ENCODE assay signal across 24 cellular contexts in genomic region chr2:60493804-60494392, GRCh38. TPM values are rescaled to one million over a fixed set of nuclear protein-coding genes. Genes with fewer than 3 reads are reported as not detected.
DNase-seq lines count a peak whose midpoint lies in the region; ATAC-seq and TF ChIP-seq lines count a peak whose summit lies in the region.
"Had no signal": no experiment of that assay in that cellular context is flagged by ENCODE, and none has a peak within 500 bp of the region (broad histone marks: within the 10 kb centered on the region; RNA-seq: fewer than 3 reads in every experiment).

No MANE protein-coding gene starts in this region.

- no peaks in the 10 kb centered on the region for H3K9me3 ChIP-seq in DND-41 (ENCODE audit: insufficient read depth, low read length, severe bottlenecking)
- no peaks in the 10 kb centered on the region for H3K9me3 ChIP-seq in Karpas-422 (ENCODE audit: low read length)
- no peaks in the 10 kb centered on the region for H3K9me3 ChIP-seq in hepatocyte (ENCODE audit: low read depth)
- H3K9me3 ChIP-seq in neuronal stem cell (replicated peaks in 1 of 2; ENCODE audit: control insufficient read depth in 2 of 2, insufficient read depth in 1 of 2, low read depth in 1 of 2, low read length in 2 of 2): no peaks in the 10 kb centered on the region
- no peaks in the 10 kb centered on the region for H3K9me3 ChIP-seq in vagina
- H3K9me3 ChIP-seq: A549, BE2C, Caco-2, MG63, SJCRH30 had no signal

- no peak overlapping the region for H2BK12ac ChIP-seq in neuronal stem cell (ENCODE audit: low read length)

- H3K27ac ChIP-seq in DND-41 (ENCODE audit: low read length) (peak overlapping the region; percentile 8; the same call in 1 of the 2 replicates), Karpas-422 (ENCODE audit: low read length) (peak overlapping the region; percentile 78), hepatocyte (peak overlapping the region; percentile 15), neuronal stem cell (replicated peaks; ENCODE audit: low read length) (no peak overlapping the region), vagina (no peak overlapping the region)
- H3K27ac ChIP-seq: A549, SJCRH30 had no signal

- H3K4ac ChIP-seq in neuronal stem cell (ENCODE audit: low read length): no peak overlapping the region

- H3K9me2 ChIP-seq in Karpas-422 (replicated peaks; ENCODE audit: insufficient read depth, low read length): no peaks in the 10 kb centered on the region
- H3K9me2 ChIP-seq in hepatocyte (replicated peaks; ENCODE audit: insufficient read depth): no peaks in the 10 kb centered on the region

- H4K20me1 ChIP-seq in DND-41 (ENCODE audit: insufficient read depth, low read length): peaks cover 68% of the 10 kb centered on the region
- H4K20me1 ChIP-seq in Karpas-422 (ENCODE audit: insufficient read depth, low read depth, low read length): peaks cover 11% of the 10 kb centered on the region
- H4K20me1 ChIP-seq in hepatocyte (ENCODE audit: insufficient read depth, poor library complexity, severe bottlenecking): no peaks in the 10 kb centered on the region

- H2BK5ac ChIP-seq in neuronal stem cell (ENCODE audit: low read length): no peak overlapping the region

- H2AFZ ChIP-seq in DND-41 (ENCODE audit: low read depth, low read length) (no peak overlapping the region), Karpas-422 (ENCODE audit: low read length) (no peak overlapping the region), hepatocyte (no peak overlapping the region), neuronal stem cell (ENCODE audit: low read length) (peak overlapping the region; percentile 30)

- H3K18ac ChIP-seq in neuronal stem cell (ENCODE audit: low read length): no peak overlapping the region

- DNase-seq in DND-41 (no peak), Karpas-422 (no peak), hepatocyte (ENCODE audit: low spot score) (no peak), neuronal stem cell (ENCODE audit: low spot score) (no peak), sciatic nerve (ENCODE audit: low spot score) (no peak), vagina (ENCODE audit: extremely low spot score in 2 of 2) (no peak)
- DNase-seq: BE2C; Caco-2; CD4-positive, alpha-beta T cell; DMS 273 treated with DMSO at 0.1 percent for 48 hours; DMS79 treated with DMSO at 0.1 percent for 48 hours; GDM1; MG63; NCI-H1048; NCI-H1436; NCI-H187 treated with DMSO at 0.1 percent for 48 hours; NCI-H2107; NCI-H226; NCI-H524; NCI-H82; SJCRH30 had no signal

- WGBS in hepatocyte (ENCODE audit: low lambda C conversion rate, missing lambda C conversion rate): 84% methylated on average over 4 of the region's 4 CpGs
- no CpG with 5 or more reads among the region's 4 CpGs for WGBS in neuronal stem cell (ENCODE audit: extremely low coverage in 2 of 2, insufficient read length in 2 of 2, insufficient replicate concordance in 1 of 2), 2 donors

- no peak overlapping the region for H3K4me2 ChIP-seq in DND-41 (ENCODE audit: insufficient read depth, low read length)
- H3K4me2 ChIP-seq in Karpas-422 (ENCODE audit: low read depth, low read length, poor library complexity, severe bottlenecking): peak overlapping the region; percentile 12
- H3K4me2 ChIP-seq in hepatocyte: no peak overlapping the region
- H3K4me2 ChIP-seq in neuronal stem cell (ENCODE audit: insufficient read depth, low read length, poor library complexity, severe bottlenecking): no peak overlapping the region
- H3K4me2 ChIP-seq: A549 had no signal

- intact Hi-C loops in sciatic nerve (cut with DNase I): no loop called here
- intact Hi-C loops in vagina (cut with DNase I): no loop called here

- no peak overlapping the region for H3K4me3 ChIP-seq in DND-41 (ENCODE audit: low read depth in 1 of 2, low read length in 2 of 2)
- H3K4me3 ChIP-seq in Karpas-422 (ENCODE audit: low read length): no peak overlapping the region
- H3K4me3 ChIP-seq in hepatocyte: no peak overlapping the region
- no peak overlapping the region for H3K4me3 ChIP-seq in neuronal stem cell (ENCODE audit: low read length in 2 of 2)
- no peak overlapping the region for H3K4me3 ChIP-seq in vagina
- H3K4me3 ChIP-seq: A549, MG63, SJCRH30 had no signal

- H4K91ac ChIP-seq in neuronal stem cell (ENCODE audit: low read depth, low read length, poor library complexity): no peak overlapping the region

- no peak overlapping the region for H4K8ac ChIP-seq in neuronal stem cell (ENCODE audit: low read depth, low read length)

- no peaks in the 10 kb centered on the region for H3K79me1 ChIP-seq in neuronal stem cell (ENCODE audit: low read depth, low read length)

- peaks cover 100% of the 10 kb centered on the region for H3K79me2 ChIP-seq in DND-41 (ENCODE audit: insufficient read depth, low read length)
- peaks cover 100% of the 10 kb centered on the region for H3K79me2 ChIP-seq in Karpas-422 (ENCODE audit: low read length)
- peaks cover 95% of the 10 kb centered on the region for H3K79me2 ChIP-seq in hepatocyte

- no peak overlapping the region for H3K14ac ChIP-seq in neuronal stem cell (ENCODE audit: low read length)

- TF ChIP-seq CTCF in DND-41 (IDR thresholded peaks at IDR 0.05; ENCODE audit: borderline replicate concordance, extremely low read depth, low read length, poor library complexity, severe bottlenecking) (no peak), hepatocyte (IDR thresholded peaks at IDR 0.05; ENCODE audit: poor library complexity) (no peak), vagina (IDR thresholded peaks at IDR 0.05) (no peak)

- H3K4me1 ChIP-seq in DND-41 (ENCODE audit: insufficient read depth, low read length): peaks cover 6% of the 10 kb centered on the region; the same call in 1 of the 2 replicates
- peaks cover 98% of the 10 kb centered on the region for H3K4me1 ChIP-seq in Karpas-422 (ENCODE audit: low read length)
- peaks cover 29% of the 10 kb centered on the region for H3K4me1 ChIP-seq in hepatocyte (ENCODE audit: insufficient read depth)
- peaks cover 0 to 11% of the 10 kb centered on the region in 2 donors for H3K4me1 ChIP-seq in neuronal stem cell (ENCODE audit: control insufficient read depth in 2 of 2, insufficient read depth in 1 of 2, low read depth in 1 of 2, low read length in 2 of 2)
- no peaks in the 10 kb centered on the region for H3K4me1 ChIP-seq in vagina
- H3K4me1 ChIP-seq: A549, BE2C, SJCRH30 had no signal

- TF ChIP-seq POLR2A in vagina (IDR thresholded peaks at IDR 0.05): no peak

- no peak overlapping the region for H3K9ac ChIP-seq in DND-41 (ENCODE audit: low read depth, low read length)
- no peak overlapping the region for H3K9ac ChIP-seq in Karpas-422 (ENCODE audit: low read length)
- no peak overlapping the region for H3K9ac ChIP-seq in neuronal stem cell (ENCODE audit: low read depth, low read length, poor library complexity)

- H3K36me3 ChIP-seq in DND-41 (ENCODE audit: insufficient read depth, low read length) (peaks cover 46% of the 10 kb centered on the region), Karpas-422 (ENCODE audit: insufficient read depth, low read length) (no peaks in the 10 kb centered on the region), hepatocyte (replicated peaks; ENCODE audit: insufficient read depth, low read depth) (no peaks in the 10 kb centered on the region), neuronal stem cell (replicated peaks in 1 of 2; ENCODE audit: control insufficient read depth in 2 of 2, insufficient read depth in 2 of 2, low read length in 2 of 2) (no peaks in the 10 kb centered on the region), vagina (no peaks in the 10 kb centered on the region)
- H3K36me3 ChIP-seq: BE2C, MG63, SJCRH30 had no signal

- ATAC-seq in DND-41 (ENCODE audit: insufficient read depth, low read depth) (no peak), GM18861 (IDR thresholded peaks at IDR 0.05; ENCODE audit: unreplicated experiment) (no peak), sciatic nerve (no peak), GM19397 (IDR thresholded peaks at IDR 0.05; ENCODE audit: unreplicated experiment) (no peak)
- ATAC-seq: A549 had no signal

- no peak overlapping the region for H2AK5ac ChIP-seq in neuronal stem cell (ENCODE audit: low read depth, low read length)

- H3K23ac ChIP-seq in neuronal stem cell (ENCODE audit: low read depth, low read length, poor library complexity): no peak overlapping the region

- H2BK120ac ChIP-seq in neuronal stem cell (ENCODE audit: low read depth, low read length): no peak overlapping the region

- H2BK15ac ChIP-seq in neuronal stem cell (ENCODE audit: low read length): no peak overlapping the region

- no peaks in the 10 kb centered on the region for H3K27me3 ChIP-seq in DND-41 (ENCODE audit: insufficient read depth, low read length, poor library complexity)
- no peaks in the 10 kb centered on the region for H3K27me3 ChIP-seq in Karpas-422 (ENCODE audit: low read length)
- H3K27me3 ChIP-seq in hepatocyte: no peaks in the 10 kb centered on the region
- no peaks in the 10 kb centered on the region for H3K27me3 ChIP-seq in neuronal stem cell (ENCODE audit: control insufficient read depth in 3 of 3, insufficient read depth in 3 of 3, low read depth in 1 of 3, low read length in 3 of 3)
- H3K27me3 ChIP-seq in vagina: no peaks in the 10 kb centered on the region
- H3K27me3 ChIP-seq: BE2C, MG63, SJCRH30 had no signal

RNA-seq across cellular contexts. Expression of gene BCL11A, which starts 59.6 kb away (rescaled TPM):
- total RNA-seq in Karpas-422 (2014; rRNA removed; shearing (Covaris generic); ENCODE audit: low replicate concordance): 159 and 190 TPM in 2 replicates
- total RNA-seq in hepatocyte (11.6 and 14.4 TPM in 2 replicates), sciatic nerve (1.6 TPM), vagina (48.4 TPM)
- 18.4 and 22.6 TPM in 2 replicates for polyA plus RNA-seq in hepatocyte
- polyA plus RNA-seq in neuronal stem cell (2013, experiment 1 of 2): 0.11 TPM
- polyA plus RNA-seq in neuronal stem cell (2013, experiment 2 of 2): 0.17 TPM

Comparison
In these comparisons a context has a peak if more than half of its experiments do, and no peak if none do; other contexts are left out.
1. H3K27ac ChIP-seq: peak in DND-41 (single experiment), Karpas-422 (single experiment) and hepatocyte (single experiment); none in neuronal stem cell (single experiment) and vagina (single experiment).